ENCODE assay signal across 22 cellular contexts in the genomic region with DNA sequence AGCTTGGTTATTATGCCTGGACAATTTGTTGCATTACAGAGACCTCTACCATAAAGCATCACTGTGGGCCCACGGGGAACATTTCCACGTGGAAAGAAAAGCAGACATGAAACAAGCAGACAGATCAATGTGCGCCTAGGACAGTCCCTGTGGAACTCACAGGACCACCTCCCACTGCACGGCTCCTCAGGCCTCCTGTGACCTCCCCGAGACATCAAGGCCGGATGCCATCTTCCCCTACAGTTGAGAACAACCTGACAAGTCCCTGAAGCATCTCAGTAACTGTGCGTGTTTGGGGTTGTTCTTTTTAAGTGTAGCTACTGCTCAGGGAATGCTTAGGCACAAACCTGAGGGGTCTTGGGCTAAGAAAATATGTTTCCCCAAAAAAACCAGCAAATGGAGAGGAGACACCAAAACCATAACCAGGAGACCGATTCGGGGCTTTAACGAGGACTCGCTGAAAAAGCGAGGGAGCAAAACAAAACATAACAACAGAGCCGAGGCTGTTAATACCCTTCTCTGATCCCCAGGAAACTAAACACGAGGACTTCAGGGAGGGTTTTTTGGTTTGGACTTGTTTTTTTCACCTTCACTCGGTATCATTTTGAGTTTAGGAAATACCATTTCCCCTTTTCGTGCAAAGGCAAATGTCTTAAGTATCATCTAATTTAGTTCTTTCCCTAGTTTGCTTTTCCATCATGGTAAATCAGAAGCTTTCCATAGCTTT.
DNase-seq lines count a peak whose midpoint lies in the region; ATAC-seq and TF ChIP-seq lines count a peak whose summit lies in the region.
"Had no signal": no experiment of that assay in that cellular context is flagged by ENCODE, and none has a peak within 500 bp of the region (broad histone marks: within the 10 kb centered on the region; RNA-seq: fewer than 3 reads in every experiment).

No MANE protein-coding gene starts in this region.

- H3K9me3 ChIP-seq in endodermal cell (ENCODE audit: control insufficient read depth, low read length) (no peaks in the 10 kb centered on the region), thyroid gland (no peaks in the 10 kb centered on the region)
- H3K9me3 ChIP-seq: adrenal gland had no signal

- H3K4me3 ChIP-seq in endodermal cell (ENCODE audit: low read length) = no peak overlapping the region
- H3K4me3 ChIP-seq in thyroid gland (replicated peaks in 1 of 3) = no peak overlapping the region
- H3K4me3 ChIP-seq: adrenal gland had no signal

- no peak overlapping the region for H3K9ac ChIP-seq in endodermal cell (ENCODE audit: extremely low read depth, low read length, poor library complexity, severe bottlenecking)
- H3K9ac ChIP-seq: parathyroid adenoma had no signal

- H3K27me3 ChIP-seq in endodermal cell (ENCODE audit: control insufficient read depth, insufficient read depth, low read length, poor library complexity, severe bottlenecking) (no peaks in the 10 kb centered on the region), thyroid gland (no peaks in the 10 kb centered on the region)
- H3K27me3 ChIP-seq: adrenal gland had no signal

- intact Hi-C loops in activated naive CD4-positive, alpha-beta T cell treated with anti-CD3 and anti-CD28 coated beads for 36 hours (cut with micrococcal nuclease) = no loop called here
- intact Hi-C loops in thyroid gland (cut with DNase I) = no loop called here

- H3K36me3 ChIP-seq in endodermal cell (ENCODE audit: control insufficient read depth, insufficient read depth, low read length) = peaks cover 65% of the 10 kb centered on the region
- H3K36me3 ChIP-seq in thyroid gland = peaks cover 15 to 19% of the 10 kb centered on the region in 2 donors

- H3K4me1 Mint-ChIP-seq in activated naive CD4-positive, alpha-beta T cell treated with anti-CD3 and anti-CD28 coated beads for 36 hours (ENCODE audit: low read depth) = peaks cover 5% of the 10 kb centered on the region
- no peaks in the 10 kb centered on the region for H3K4me1 Mint-ChIP-seq in endodermal cell

- H3K36me3 Mint-ChIP-seq in activated naive CD4-positive, alpha-beta T cell treated with anti-CD3 and anti-CD28 coated beads for 36 hours (ENCODE audit: low read depth) = peaks cover 44% of the 10 kb centered on the region
- H3K36me3 Mint-ChIP-seq in endodermal cell (ENCODE audit: low read depth) = peaks cover 29% of the 10 kb centered on the region

- H3K27ac ChIP-seq in endodermal cell (ENCODE audit: low read depth, low read length) = no peak overlapping the region
- H3K27ac ChIP-seq in thyroid gland = peak overlapping the region; percentile 50 to 84 (median 69)
- H3K27ac ChIP-seq: adrenal gland, epithelial cell of prostate, parathyroid adenoma had no signal

- 97 to 99% methylated on average over 13 to 16 of the region's 16 CpGs for WGBS in endodermal cell (ENCODE audit: insufficient coverage in 1 of 2, insufficient read length in 1 of 2), 2 experiments
- 88% methylated on average over 16 of the region's 16 CpGs for WGBS in thyroid gland, 2 donors

- ATAC-seq in GM19467 (IDR thresholded peaks at IDR 0.05; ENCODE audit: unreplicated experiment) = no peak
- ATAC-seq: activated CD4-positive, alpha-beta T cell treated with anti-CD3 and anti-CD28 coated beads for 36 hours; naive thymus-derived CD8-positive, alpha-beta T cell had no signal

- no peaks in the 10 kb centered on the region for H3K9me3 Mint-ChIP-seq in activated naive CD4-positive, alpha-beta T cell treated with anti-CD3 and anti-CD28 coated beads for 36 hours
- no peaks in the 10 kb centered on the region for H3K9me3 Mint-ChIP-seq in endodermal cell
- H3K9me3 Mint-ChIP-seq: naive thymus-derived CD8-positive, alpha-beta T cell had no signal

- TF ChIP-seq CTCF in endodermal cell (conservative IDR thresholded peaks at IDR 0.05) = no peak
- no peak for TF ChIP-seq CTCF in thyroid gland (IDR thresholded peaks at IDR 0.05)
- no peak for TF ChIP-seq CTCF in GM13977 (IDR thresholded peaks at IDR 0.05; ENCODE audit: extremely low read depth, insufficient read depth, missing control alignments)

- CTCF ChIA-PET in activated naive CD4-positive, alpha-beta T cell treated with anti-CD3 and anti-CD28 coated beads for 36 hours (lab: Charles Lee) = no interaction called here

- H3K27me3 Mint-ChIP-seq in activated naive CD4-positive, alpha-beta T cell treated with anti-CD3 and anti-CD28 coated beads for 36 hours (ENCODE audit: low read depth) = no peaks in the 10 kb centered on the region
- H3K27me3 Mint-ChIP-seq in endodermal cell (ENCODE audit: insufficient read depth) = no peaks in the 10 kb centered on the region
- H3K27me3 Mint-ChIP-seq: activated CD4-positive, alpha-beta T cell treated with anti-CD3 and anti-CD28 coated beads for 36 hours; naive thymus-derived CD8-positive, alpha-beta T cell had no signal

- in situ Hi-C loops in GM13977 (cut with MboI; ENCODE audit: low pct_unique_long_range_greater_than_20kb, low sequenced_read_pairs, unreplicated experiment) = no loop called here

- H3K27ac Mint-ChIP-seq in activated naive CD4-positive, alpha-beta T cell treated with anti-CD3 and anti-CD28 coated beads for 36 hours = peak overlapping the region; percentile 1
- H3K27ac Mint-ChIP-seq in endodermal cell = no peak overlapping the region

- TF ChIP-seq POLR2A in thyroid gland (IDR thresholded peaks at IDR 0.05) = no peak

- no peak for DNase-seq in activated naive CD4-positive, alpha-beta T cell treated with anti-CD3 and anti-CD28 coated beads for 36 hours
- no peak for DNase-seq in activated naive CD4-positive, alpha-beta T cell (lab: John Stamatoyannopoulos, UW)
- DNase-seq in MV-4-11 (lab: John Stamatoyannopoulos, UW) (peak; percentile 52), endodermal cell (peak; percentile 33), thyroid gland (no peak), COLO668 (lab: John Stamatoyannopoulos, UW; ENCODE audit: unreplicated experiment) (no peak), GM13977 (ENCODE audit: low spot score) (no peak)
- DNase-seq: activated CD4-positive, alpha-beta T cell treated with anti-CD3 and anti-CD28 coated beads for 36 hours; C1 segment of cervical spinal cord; dermis blood vessel endothelial cell; foreskin fibroblast; GF-D8; kidney glomerular epithelial cell; mesenchymal stem cell; naive thymus-derived CD8-positive, alpha-beta T cell; NCI-H1105 treated with DMSO at 0.1 percent for 48 hours; NCI-H524; stimulated activated CD4-positive, alpha-beta T cell treated with anti-CD3 and anti-CD28 coated beads, Interleukin-2, amount 100 ng/mL, for 24 hours had no signal

- no peak overlapping the region for H3K4me3 Mint-ChIP-seq in activated naive CD4-positive, alpha-beta T cell treated with anti-CD3 and anti-CD28 coated beads for 36 hours
- no peak overlapping the region for H3K4me3 Mint-ChIP-seq in endodermal cell
- H3K4me3 Mint-ChIP-seq: activated CD4-positive, alpha-beta T cell treated with anti-CD3 and anti-CD28 coated beads for 36 hours had no signal

- H3K4me1 ChIP-seq in endodermal cell (ENCODE audit: control insufficient read depth, insufficient read depth, low read length) (no peaks in the 10 kb centered on the region), thyroid gland (peaks cover 23 to 37% of the 10 kb centered on the region in 2 donors)
- H3K4me1 ChIP-seq: adrenal gland, parathyroid adenoma had no signal

Comparison
In these comparisons a context has a peak if more than half of its experiments do, and no peak if none do; other contexts are left out.
1. DNase-seq: peak in MV-4-11 (single experiment) and endodermal cell (single experiment); none in activated naive CD4-positive, alpha-beta T cell treated with anti-CD3 and anti-CD28 coated beads for 36 hours (single experiment), activated naive CD4-positive, alpha-beta T cell (0 of 4), thyroid gland (0 of 2), COLO668 (single experiment) and GM13977 (single experiment).